ENCODE assay signal across 19 cellular contexts in the genomic region with DNA sequence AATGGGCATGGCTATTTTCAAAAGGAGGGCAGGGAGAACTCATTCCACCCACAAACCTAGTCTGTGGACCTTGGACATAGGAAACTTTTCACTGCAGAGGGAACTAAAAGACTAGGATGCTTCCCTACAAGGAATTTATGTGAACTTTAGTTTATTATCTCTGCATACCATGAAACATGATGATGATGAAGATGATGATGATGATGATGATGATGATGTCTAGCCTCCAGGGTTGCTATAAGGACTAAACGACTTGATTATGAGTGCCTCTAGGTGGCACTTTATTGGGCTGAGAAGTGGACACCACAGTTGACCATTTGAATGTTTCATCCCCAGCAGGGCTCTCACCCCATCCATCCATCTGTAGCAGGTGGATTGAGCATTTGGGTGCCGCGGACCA.
DNase-seq lines count a peak whose midpoint lies in the region; ATAC-seq, FAIRE-seq and TF ChIP-seq lines count a peak whose summit lies in the region.
"Had no signal": no experiment of that assay in that cellular context is flagged by ENCODE, and none has a peak within 500 bp of the region (broad histone marks: within the 10 kb centered on the region; RNA-seq: fewer than 3 reads in every experiment).

No MANE protein-coding gene starts in this region.

- H2AFZ ChIP-seq in HepG2 (ENCODE audit: low read length), result no peak overlapping the region

- WGBS in HepG2 (ENCODE audit: low lambda C conversion rate), result 10% methylated on average over 1 of the region's 3 CpGs
- 72% methylated on average over 3 of the region's 3 CpGs for WGBS in right lobe of liver (ENCODE audit: insufficient coverage, low coverage, low lambda C conversion rate, missing lambda C conversion rate)

- BruUV-seq in HepG2 (replicated peaks; lab: Mats Ljungman, UMichigan), result no TSS peak

- H3K9ac ChIP-seq in HepG2 (ENCODE audit: insufficient read depth, low read depth, low read length), result no peak overlapping the region
- H3K9ac ChIP-seq: BLaER1 treated with 17β-estradiol and CSF1 and Interleukin-3, amounts not matched to agents 10 nM and 100 nM had no signal

- no peaks in the 10 kb centered on the region for H3K27me3 ChIP-seq in HepG2 (ENCODE audit: control insufficient read depth in 1 of 2, insufficient read depth in 2 of 2, low read length in 2 of 2)
- no peaks in the 10 kb centered on the region for H3K27me3 ChIP-seq in right lobe of liver
- no peaks in the 10 kb centered on the region for H3K27me3 ChIP-seq in bronchial epithelial cell (ENCODE audit: control insufficient read depth, insufficient read depth, low read length)
- H3K27me3 ChIP-seq: BLaER1 treated with 17β-estradiol and CSF1 and Interleukin-3, amounts not matched to agents 10 nM and 100 nM had no signal

- H3K27ac ChIP-seq in HepG2 (ENCODE audit: extremely low read length, insufficient read depth, low read length) (no peak overlapping the region), right lobe of liver (no peak overlapping the region)
- H3K27ac ChIP-seq: 22Rv1; A549; BLaER1 treated with 17β-estradiol and CSF1 and Interleukin-3, amounts not matched to agents 10 nM and 100 nM; C4-2B had no signal

- in situ Hi-C loops in HepG2 (cut with HindIII; ENCODE audit: extremely low pct_ligation_motif_present, low pct_unique_long_range_greater_than_20kb), result no loop called here

- H3K4me3 ChIP-seq in HepG2 (replicated peaks in 1 of 3; ENCODE audit: insufficient read depth in 1 of 3, low read depth in 2 of 3, low read length in 3 of 3) (no peak overlapping the region), right lobe of liver (no peak overlapping the region), bronchial epithelial cell (ENCODE audit: low read depth, low read length) (no peak overlapping the region)
- H3K4me3 ChIP-seq: A549; BLaER1 treated with 17β-estradiol and CSF1 and Interleukin-3, amounts not matched to agents 10 nM and 100 nM had no signal

- TF ChIP-seq EP300 in HepG2 (IDR thresholded peaks at IDR 0.05; ENCODE audit: low read depth in 2 of 2, low read length in 2 of 2) (no peak), HepG2 (CRISPR knock-in tag; IDR thresholded peaks at IDR 0.05; ENCODE audit: borderline replicate concordance) (no peak)

- TF ChIP-seq POLR2A in HepG2 (IDR thresholded peaks at IDR 0.05; ENCODE audit: insufficient read depth in 1 of 2, low read depth in 2 of 2, low read length in 2 of 2) (no peak), right lobe of liver (IDR thresholded peaks at IDR 0.05) (no peak)

- H3K4me1 ChIP-seq in HepG2 (ENCODE audit: insufficient read depth, low read length) (no peaks in the 10 kb centered on the region), right lobe of liver (no peaks in the 10 kb centered on the region)
- H3K4me1 ChIP-seq: A549, Caco-2 had no signal

- TF ChIP-seq CTCF in HepG2 (CRISPR knock-in tag; IDR thresholded peaks at IDR 0.05), result no peak
- no peak for TF ChIP-seq CTCF in right lobe of liver (IDR thresholded peaks at IDR 0.05)
- TF ChIP-seq CTCF in bronchial epithelial cell (IDR thresholded peaks at IDR 0.05; ENCODE audit: insufficient read depth, low read length, severe bottlenecking), result no peak

- no peak for FAIRE-seq in HepG2 (lab: Jason Lieb, UNC)
- peak; percentile 28 for FAIRE-seq in bronchial epithelial cell (lab: Jason Lieb, UNC)
- FAIRE-seq: A549, G401.6, GM12891, GM19239 had no signal

- CTCF ChIA-PET in HepG2 (lab: Yijun Ruan, JAX; ENCODE audit: low intra/inter-chr PET ratio, low total read pairs), result no interaction called here

- no peak overlapping the region for H3K4me2 ChIP-seq in HepG2 (ENCODE audit: low read depth, low read length)
- H3K4me2 ChIP-seq: A549; BLaER1 treated with 17β-estradiol and CSF1 and Interleukin-3, amounts not matched to agents 10 nM and 100 nM had no signal

- no peak for DNase-seq in HepG2 (ENCODE audit: low spot score)
- DNase-seq in right lobe of liver, result no peak
- DNase-seq in bronchial epithelial cell (ENCODE audit: low read depth), result no peak
- no peak for DNase-seq in HUDEP-2 (lab: John Stamatoyannopoulos, UW; ENCODE audit: unreplicated experiment in 76 of 76)
- DNase-seq: AML-193; Caco-2; Calu3; CD4-positive, alpha-beta T cell; CD8-positive, alpha-beta T cell; DMS79 treated with DMSO at 0.1 percent for 48 hours; GF-D8 had no signal

- no peak for TF ChIP-seq RAD21 in HepG2 (CRISPR knock-in tag; IDR thresholded peaks at IDR 0.05)

- ATAC-seq in HepG2 (no peak), right lobe of liver (no peak), GM21381 (IDR thresholded peaks at IDR 0.05; ENCODE audit: unreplicated experiment) (no peak)
- ATAC-seq: A549; CD8-positive, alpha-beta T cell had no signal

- POLR2A ChIA-PET in HepG2 (lab: Yijun Ruan, JAX), result no interaction called here

- intact Hi-C loops in HepG2 (cut with micrococcal nuclease; ENCODE audit: unreplicated experiment) (no loop called here), right lobe of liver (cut with DNase I) (no loop called here)

- H3K9me3 ChIP-seq in HepG2 (ENCODE audit: low read length), result peaks cover 34% of the 10 kb centered on the region
- no peaks in the 10 kb centered on the region for H3K9me3 ChIP-seq in right lobe of liver
- H3K9me3 ChIP-seq: A549; BLaER1 treated with 17β-estradiol and CSF1 and Interleukin-3, amounts not matched to agents 10 nM and 100 nM; Caco-2 had no signal

- H3K36me3 ChIP-seq in HepG2 (replicated peaks in 1 of 2; ENCODE audit: control insufficient read depth in 1 of 2, insufficient read depth in 2 of 2, low read length in 2 of 2) (no peaks in the 10 kb centered on the region), right lobe of liver (no peaks in the 10 kb centered on the region), bronchial epithelial cell (ENCODE audit: control insufficient read depth, insufficient read depth, low read length) (no peaks in the 10 kb centered on the region)
- H3K36me3 ChIP-seq: BLaER1 treated with 17β-estradiol and CSF1 and Interleukin-3, amounts not matched to agents 10 nM and 100 nM had no signal

- no peaks in the 10 kb centered on the region for H3K79me2 ChIP-seq in HepG2 (ENCODE audit: insufficient read depth, low read length)

- no peaks in the 10 kb centered on the region for H4K20me1 ChIP-seq in HepG2 (ENCODE audit: insufficient read depth, low read length)
- H4K20me1 ChIP-seq: BLaER1 treated with 17β-estradiol and CSF1 and Interleukin-3, amounts not matched to agents 10 nM and 100 nM had no signal

TF ChIP-seq in HepG2, 621 proteins besides CTCF, POLR2A, EP300 and RAD21:
- peak; percentile 58; the same call in 1 of the 2 replicates for TF ChIP-seq CREB1 (IDR thresholded peaks at IDR 0.05)
- no peak for TF ChIP-seq CREB1 (CRISPR knock-in tag; IDR thresholded peaks at IDR 0.05)
- TF ChIP-seq, protein P1, sequence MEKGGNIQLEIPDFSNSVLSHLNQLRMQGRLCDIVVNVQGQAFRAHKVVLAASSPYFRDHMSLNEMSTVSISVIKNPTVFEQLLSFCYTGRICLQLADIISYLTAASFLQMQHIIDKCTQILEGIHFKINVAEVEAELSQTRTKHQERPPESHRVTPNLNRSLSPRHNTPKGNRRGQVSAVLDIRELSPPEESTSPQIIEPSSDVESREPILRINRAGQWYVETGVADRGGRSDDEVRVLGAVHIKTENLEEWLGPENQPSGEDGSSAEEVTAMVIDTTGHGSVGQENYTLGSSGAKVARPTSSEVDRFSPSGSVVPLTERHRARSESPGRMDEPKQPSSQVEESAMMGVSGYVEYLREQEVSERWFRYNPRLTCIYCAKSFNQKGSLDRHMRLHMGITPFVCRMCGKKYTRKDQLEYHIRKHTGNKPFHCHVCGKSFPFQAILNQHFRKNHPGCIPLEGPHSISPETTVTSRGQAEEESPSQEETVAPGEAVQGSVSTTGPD (CRISPR knock-in tag; IDR thresholded peaks at IDR 0.05), result no peak
